ENCODE assay signal across 9 cellular contexts in the genomic region with DNA sequence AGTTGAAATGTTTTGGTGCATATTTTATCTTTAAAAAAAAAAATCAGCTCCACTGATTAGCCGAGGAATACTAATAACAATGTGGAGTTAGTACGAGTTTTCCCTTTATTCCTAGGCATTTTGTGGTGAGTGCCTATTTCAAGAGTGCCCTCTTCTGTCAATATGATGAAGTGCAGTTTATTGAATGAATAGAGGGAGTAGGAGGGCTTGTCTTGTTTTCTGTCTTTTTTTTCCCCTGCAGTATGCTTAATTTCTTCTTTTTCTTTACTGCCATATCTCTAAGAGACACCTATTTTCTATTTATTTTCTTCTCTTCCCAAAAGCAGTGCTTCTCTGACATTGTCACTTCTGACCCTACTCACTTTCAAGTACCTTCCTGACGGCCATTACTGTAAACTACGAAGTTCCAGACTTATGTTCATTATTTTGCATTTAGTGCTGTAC.
DNase-seq lines count a peak whose midpoint lies in the region; ATAC-seq and TF ChIP-seq lines count a peak whose summit lies in the region.
"Had no signal": no experiment of that assay in that cellular context is flagged by ENCODE, and none has a peak within 500 bp of the region (broad histone marks: within the 10 kb centered on the region; RNA-seq: fewer than 3 reads in every experiment).

No MANE protein-coding gene starts in this region.

- no peak for TF ChIP-seq POLR2A in esophagus squamous epithelium (IDR thresholded peaks at IDR 0.05)

- H3K4me1 ChIP-seq in PC-9 (replicated peaks; ENCODE audit: insufficient read depth) (peaks cover 16% of the 10 kb centered on the region), esophagus squamous epithelium (peaks cover 3 to 15% (median 4%) of the 10 kb centered on the region in 3 donors)
- H3K4me1 ChIP-seq in naive thymus-derived CD4-positive, alpha-beta T cell (ENCODE audit: control insufficient read depth in 2 of 2, insufficient read depth in 2 of 2, low read length in 2 of 2): no peaks in the 10 kb centered on the region

- H3K79me2 ChIP-seq in PC-9 (ENCODE audit: low read depth): no peaks in the 10 kb centered on the region

- H4K20me1 ChIP-seq in PC-9 (ENCODE audit: insufficient read depth): 0 out of 2 replicates have a peak, but pooled peaks cover 3% of the 10 kb centered on the region

- H3K36me3 ChIP-seq in PC-9 (ENCODE audit: low read depth) (no peaks in the 10 kb centered on the region), esophagus squamous epithelium (no peaks in the 10 kb centered on the region)
- no peaks in the 10 kb centered on the region for H3K36me3 ChIP-seq in naive thymus-derived CD4-positive, alpha-beta T cell (ENCODE audit: control insufficient read depth in 2 of 3, insufficient read depth in 3 of 3, low read length in 3 of 3)

- no peak overlapping the region for H3K27ac Mint-ChIP-seq in natural killer cell treated with Interleukin-12 subunit alpha and Interleukin-12 subunit beta and Interleukin-15 and Interleukin-18, amount 100 ng/mL, for 72 hours
- no peak overlapping the region for H3K27ac Mint-ChIP-seq in naive thymus-derived CD4-positive, alpha-beta T cell
- H3K27ac Mint-ChIP-seq: activated CD4-positive, alpha-beta memory T cell treated with anti-CD3 and anti-CD28 coated beads for 36 hours had no signal

- peaks cover 32 to 48% of the 10 kb centered on the region in 2 donors for H3K27me3 Mint-ChIP-seq in natural killer cell treated with Interleukin-12 subunit alpha and Interleukin-12 subunit beta and Interleukin-15 and Interleukin-18, amount 100 ng/mL, for 72 hours
- H3K27me3 Mint-ChIP-seq in naive thymus-derived CD4-positive, alpha-beta T cell: peaks cover 28 to 58% (median 34%) of the 10 kb centered on the region in 5 donors

- no peak overlapping the region for H3K4me3 Mint-ChIP-seq in natural killer cell treated with Interleukin-12 subunit alpha and Interleukin-12 subunit beta and Interleukin-15 and Interleukin-18, amount 100 ng/mL, for 72 hours
- no peak overlapping the region for H3K4me3 Mint-ChIP-seq in naive thymus-derived CD4-positive, alpha-beta T cell
- H3K4me3 Mint-ChIP-seq: activated CD4-positive, alpha-beta memory T cell treated with anti-CD3 and anti-CD28 coated beads for 36 hours had no signal

- no TSS peak for BruUV-seq in PC-9 (replicated peaks; lab: Mats Ljungman, UMichigan)

- CTCF ChIA-PET in AG04450 (lab: Charles Lee) (interaction anchor here (1.0 to 1.3 kb wide), 3 partner anchors 9 to 15 kb away, joined by 4 to 8 read pairs (median 4); no protein-coding TSS in a partner anchor), PC-9 (lab: Charles Lee) (interaction anchor here (1.0 kb wide), 1 partner anchor 16 kb away, joined by 3 read pairs; no protein-coding TSS in a partner anchor)
- CTCF ChIA-PET in naive thymus-derived CD4-positive, alpha-beta T cell (lab: Charles Lee): no interaction called here

- intact Hi-C loops in PC-9 (cut with micrococcal nuclease; ENCODE audit: unreplicated experiment): loop anchor here (5.0 to 10.0 kb wide), 2 partner anchors 349 to 466 kb away; partner anchors contain the start of gene CAMLG
- intact Hi-C loops in esophagus squamous epithelium (cut with DNase I): no loop called here
- intact Hi-C loops in naive thymus-derived CD4-positive, alpha-beta T cell (cut with micrococcal nuclease): no loop called here

- POLR2A ChIA-PET in AG04450 (lab: Yijun Ruan, JAX): interaction anchor here (1.0 kb wide), 1 partner anchor 9 kb away, joined by 3 read pairs; no protein-coding TSS in a partner anchor
- POLR2A ChIA-PET in PC-9 (lab: Charles Lee; ENCODE audit: unreplicated experiment): interaction anchor here (0.7 kb wide), 1 partner anchor 36 kb away, joined by 4 read pairs; no protein-coding TSS in a partner anchor
- POLR2A ChIA-PET in naive thymus-derived CD4-positive, alpha-beta T cell (lab: Charles Lee): no interaction called here

- DNase-seq in AG04450 (ENCODE audit: low read depth, low spot score) (no peak), PC-9 (peak in 1 of 2 experiments; percentile 46), esophagus squamous epithelium (lab: John Stamatoyannopoulos, UW) (no peak)
- no peak for DNase-seq in stimulated activated CD4-positive, alpha-beta T cell treated with anti-CD3 and anti-CD28 coated beads, Interleukin-12 subunit alpha, Interleukin-12 subunit beta, amount 100 ng/mL, for 4 hours
- no peak for DNase-seq in natural killer cell treated with Interleukin-12 subunit alpha and Interleukin-12 subunit beta and Interleukin-15 and Interleukin-18, amount 100 ng/mL, for 72 hours (ENCODE audit: low spot score)
- DNase-seq in naive thymus-derived CD4-positive, alpha-beta T cell: no peak
- DNase-seq: activated CD4-positive, alpha-beta memory T cell treated with anti-CD3 and anti-CD28 coated beads for 36 hours had no signal

- H3K9me3 ChIP-seq in AG04450 (ENCODE audit: control insufficient read depth, insufficient read depth, low read length): no peaks in the 10 kb centered on the region
- peaks cover 5% of the 10 kb centered on the region; the same call in 1 of the 2 replicates for H3K9me3 ChIP-seq in PC-9 (ENCODE audit: insufficient read depth, low read depth)
- peaks cover 0 to 11% (median 0%) of the 10 kb centered on the region in 3 donors for H3K9me3 ChIP-seq in esophagus squamous epithelium
- H3K9me3 ChIP-seq in naive thymus-derived CD4-positive, alpha-beta T cell (ENCODE audit: control insufficient read depth in 2 of 3, low read length in 3 of 3): peaks cover 0 to 13% (median 0%) of the 10 kb centered on the region in 3 experiments

- peak overlapping the region; percentile 5; the same call in 1 of the 2 replicates for H3K4me2 ChIP-seq in PC-9

- peaks cover 6% of the 10 kb centered on the region; the same call in 1 of the 2 replicates for H3F3A ChIP-seq in PC-9 (ENCODE audit: insufficient read depth, low read depth)

- TF ChIP-seq CTCF in AG04450 (IDR thresholded peaks at IDR 0.05; ENCODE audit: low read depth, low read length) (peak; percentile 39), GM12873 (IDR thresholded peaks at IDR 0.05; ENCODE audit: insufficient read depth, low read depth, low read length, missing control alignments) (peak; percentile 63), PC-9 (conservative IDR thresholded peaks at IDR 0.05) (peak; percentile 66), esophagus squamous epithelium (IDR thresholded peaks at IDR 0.05) (peak in 5 of 6 experiments; percentile 27 to 76 (median 49))

- H3K36me3 Mint-ChIP-seq in natural killer cell treated with Interleukin-12 subunit alpha and Interleukin-12 subunit beta and Interleukin-15 and Interleukin-18, amount 100 ng/mL, for 72 hours: peaks cover 19% of the 10 kb centered on the region
- peaks cover 0 to 7% (median 6%) of the 10 kb centered on the region in 5 donors for H3K36me3 Mint-ChIP-seq in naive thymus-derived CD4-positive, alpha-beta T cell

- no peaks in the 10 kb centered on the region for H3K4me1 Mint-ChIP-seq in natural killer cell treated with Interleukin-12 subunit alpha and Interleukin-12 subunit beta and Interleukin-15 and Interleukin-18, amount 100 ng/mL, for 72 hours (ENCODE audit: low read depth in 2 of 2)
- H3K4me1 Mint-ChIP-seq in naive thymus-derived CD4-positive, alpha-beta T cell: peaks cover 0 to 4% (median 0%) of the 10 kb centered on the region in 7 donors

- no peaks in the 10 kb centered on the region for H3K27me3 ChIP-seq in AG04450 (ENCODE audit: control insufficient read depth, insufficient read depth, low read length)
- no peaks in the 10 kb centered on the region for H3K27me3 ChIP-seq in PC-9 (ENCODE audit: insufficient read depth, low read depth)
- H3K27me3 ChIP-seq in esophagus squamous epithelium: no peaks in the 10 kb centered on the region
- no peaks in the 10 kb centered on the region for H3K27me3 ChIP-seq in naive thymus-derived CD4-positive, alpha-beta T cell (ENCODE audit: control insufficient read depth in 2 of 2, insufficient read depth in 2 of 2, low read length in 2 of 2)

- no peak overlapping the region for H2AFZ ChIP-seq in PC-9

- H3K4me3 ChIP-seq in AG04450 (ENCODE audit: low read depth, low read length) (no peak overlapping the region), PC-9 (no peak overlapping the region), esophagus squamous epithelium (no peak overlapping the region)
- no peak overlapping the region for H3K4me3 ChIP-seq in naive thymus-derived CD4-positive, alpha-beta T cell (ENCODE audit: low read length)

- WGBS in esophagus squamous epithelium, 2 donors: 46 to 68% methylated on average over 4 of the region's 4 CpGs

- H3K9me3 Mint-ChIP-seq in natural killer cell treated with Interleukin-12 subunit alpha and Interleukin-12 subunit beta and Interleukin-15 and Interleukin-18, amount 100 ng/mL, for 72 hours: peaks cover 7% of the 10 kb centered on the region
- H3K9me3 Mint-ChIP-seq in naive thymus-derived CD4-positive, alpha-beta T cell: peaks cover 3 to 29% (median 18%) of the 10 kb centered on the region in 11 donors

- H3K27ac ChIP-seq in AG04450 (ENCODE audit: low read depth, low read length) (no peak overlapping the region), PC-9 (no peak overlapping the region), esophagus squamous epithelium (peak overlapping the region in 2 of 4 donors; percentile 13 to 48)
- H3K27ac ChIP-seq in naive thymus-derived CD4-positive, alpha-beta T cell (ENCODE audit: low read depth, low read length): no peak overlapping the region

- no peaks in the 10 kb centered on the region for H3K9me2 ChIP-seq in PC-9 (ENCODE audit: insufficient read depth)

- no peak for ATAC-seq in HG03025 (IDR thresholded peaks at IDR 0.05; ENCODE audit: low FRiP score, unreplicated experiment)
- ATAC-seq in natural killer cell treated with Interleukin-12 subunit alpha and Interleukin-12 subunit beta and Interleukin-15 and Interleukin-18, amount 100 ng/mL, for 72 hours: no peak
- ATAC-seq in naive thymus-derived CD4-positive, alpha-beta T cell: no peak
